8 cellular contexts compared by ENCODE assay signal in the genomic region with DNA sequence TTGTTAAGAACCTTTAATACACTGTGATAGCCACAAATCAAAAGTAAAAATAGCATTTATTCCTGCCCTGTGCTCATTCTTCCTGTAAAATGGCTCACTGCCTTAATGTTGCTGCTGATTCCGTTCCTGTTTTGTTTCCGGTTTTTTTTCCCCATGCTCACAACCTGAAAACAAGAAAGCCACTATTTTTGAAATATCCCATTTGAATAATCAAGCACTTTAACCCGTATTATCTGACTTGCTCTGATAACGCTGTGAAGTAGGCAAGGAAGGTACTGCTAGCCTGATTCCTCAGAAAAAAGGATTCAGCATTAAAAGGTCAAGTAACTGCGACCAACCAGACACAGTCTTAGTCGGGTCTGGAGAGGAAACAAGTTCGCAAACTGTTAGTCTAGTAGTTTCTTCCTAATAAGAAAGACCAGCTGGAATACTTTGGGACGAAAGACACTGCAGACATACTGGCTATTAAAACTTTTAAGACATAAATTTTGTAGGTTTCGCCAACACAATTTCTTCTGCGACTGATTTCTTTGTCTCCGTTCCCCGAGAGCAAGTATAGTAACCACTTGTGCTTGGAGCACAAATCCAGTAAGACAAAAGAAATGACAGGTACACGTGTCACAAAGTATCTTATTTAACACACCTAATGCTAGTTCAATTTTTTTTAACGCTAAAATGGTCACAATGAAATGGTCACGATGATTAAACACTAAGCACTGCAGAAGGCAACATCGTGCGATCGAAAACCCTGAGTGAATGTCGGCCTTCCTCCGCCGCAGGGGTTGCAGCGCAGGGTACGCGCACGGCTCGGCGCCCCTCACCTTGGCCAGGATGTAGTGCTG. TPM values are rescaled to one million over a fixed set of nuclear protein-coding genes. Genes with fewer than 3 reads are reported as not detected.
DNase-seq lines count a peak whose midpoint lies in the region; ATAC-seq, FAIRE-seq and TF ChIP-seq lines count a peak whose summit lies in the region.

No MANE protein-coding gene starts in this region.

- peak overlapping the region; percentile 75 for H3K56ac ChIP-seq in IMR-90 (ENCODE audit: extremely low read depth, insufficient read depth, low read length)
- peak overlapping the region; percentile 27 for H3K56ac ChIP-seq in H1 (replicated peaks; ENCODE audit: insufficient read length, low read depth, low read length)

- TF ChIP-seq RAD21 in IMR-90 (IDR thresholded peaks at IDR 0.05; ENCODE audit: low read length) (no peak), SK-N-SH (IDR thresholded peaks at IDR 0.05; ENCODE audit: low read length) (no peak), H1 (IDR thresholded peaks at IDR 0.05 in 1 of 2, conservative IDR thresholded peaks at IDR 0.05 in 1 of 2; ENCODE audit: low read depth in 2 of 2, low read length in 2 of 2) (no peak)

- WGBS in IMR-90 (ENCODE audit: extremely low coverage in 2 of 2, insufficient read length in 1 of 2), 2 experiments = 1% methylated on average over 14 of the region's 27 CpGs; no CpG with 5 or more reads in 1 of the 2 experiments
- 3% methylated on average over 23 of the region's 27 CpGs for WGBS in SK-N-SH (ENCODE audit: low lambda C conversion rate)
- 5% methylated on average over 27 of the region's 27 CpGs; no CpG with 5 or more reads in 1 of the 2 experiments for WGBS in H1 (ENCODE audit: extremely low coverage in 1 of 2, insufficient coverage in 1 of 2, insufficient read length in 1 of 2, insufficient replicate concordance in 2 of 2, low coverage in 1 of 2, low lambda C conversion rate in 2 of 2, missing lambda C conversion rate in 1 of 2), 2 experiments

- H3K9me3 Mint-ChIP-seq in Calu3 (ENCODE audit: low read depth, unreplicated experiment) = no peaks in the 10 kb centered on the region

- CTCF ChIA-PET in Calu3 (lab: Charles Lee) = interaction anchor here (0.5 kb wide), 1 partner anchor 958 kb away, joined by 3 read pairs; no protein-coding TSS in a partner anchor
- CTCF ChIA-PET in IMR-90 (lab: Yijun Ruan, JAX) = no interaction called here
- CTCF ChIA-PET in SK-N-SH (lab: Yijun Ruan, JAX) = no interaction called here
- CTCF ChIA-PET in H1 (lab: Charles Lee; ENCODE audit: partially characterized antibody) = no interaction called here

- H2AFZ ChIP-seq in IMR-90 (replicated peaks; ENCODE audit: low read length, poor library complexity) (peak overlapping the region; percentile 95), SK-N-SH (ENCODE audit: low read depth) (peak overlapping the region; percentile 83), H1 (ENCODE audit: low read length) (peak overlapping the region; percentile 81)

- peak; percentile 1 for ATAC-seq in GM21367 (IDR thresholded peaks at IDR 0.05; ENCODE audit: unreplicated experiment)
- peak; percentile 6; the same call in 1 of the 2 replicates for ATAC-seq in IMR-90 (ENCODE audit: low read depth)
- peak; percentile 5 for ATAC-seq in mucosa of descending colon

- DNase-seq in Calu3 (no peak), IMR-90 (peak; percentile 32), SK-N-SH (peak; percentile 16), H1 (ENCODE audit: low read depth in 1 of 2, low spot score in 2 of 2) (no peak), mucosa of descending colon (peak in 1 of 3 donors; percentile 29)
- DNase-seq in activated effector memory CD4-positive, alpha-beta T cell treated with anti-CD3 and anti-CD28 coated beads, Interleukin-2, amount 50 U/mL, for 16 hours = no peak
- no peak for DNase-seq in stimulated activated CD4-positive, alpha-beta T cell treated with anti-CD3 and anti-CD28 coated beads, Interleukin-1b, Interleukin-23, amount 100 ng/mL, for 48 hours

- H3K36me3 Mint-ChIP-seq in Calu3 (ENCODE audit: insufficient read depth, unreplicated experiment) = peaks cover 25% of the 10 kb centered on the region

- 0 out of 2 replicates have a peak overlapping the region, but pooled peaks have one; percentile 6 for H2BK12ac ChIP-seq in H1 (ENCODE audit: low read depth, low read length)

- H4K91ac ChIP-seq in IMR-90 (ENCODE audit: insufficient read depth, low read depth, low read length) = peak overlapping the region; percentile 67
- H4K91ac ChIP-seq in H1 (replicated peaks; ENCODE audit: insufficient read length, low read length) = peak overlapping the region; percentile 29

- H3K79me2 ChIP-seq in SK-N-SH (ENCODE audit: insufficient read depth) (peaks cover 39% of the 10 kb centered on the region), H1 (ENCODE audit: control insufficient read depth in 1 of 2, insufficient read depth in 2 of 2, low read length in 2 of 2) (peaks cover 0 to 12% of the 10 kb centered on the region in 2 experiments; a peak in 2 of 4 replicates)

- H3K4ac ChIP-seq in IMR-90 (ENCODE audit: low read depth, low read length) = peak overlapping the region; percentile 64
- H3K4ac ChIP-seq in H1 (replicated peaks; ENCODE audit: insufficient read length, low read depth, low read length) = no peak overlapping the region

- BruUV-seq in Calu3 (replicated peaks; lab: Mats Ljungman, UMichigan) (TSS peak; percentile 56), IMR-90 (replicated peaks; lab: Mats Ljungman, UMichigan) (no TSS peak)

- H3K4me3 Mint-ChIP-seq in Calu3 (ENCODE audit: low read depth, unreplicated experiment) = peak overlapping the region; percentile 97

- peak overlapping the region; percentile 83 for H3K14ac ChIP-seq in IMR-90 (replicated peaks; ENCODE audit: low read depth, low read length)
- no peak overlapping the region for H3K14ac ChIP-seq in H1 (ENCODE audit: insufficient read length)

- in situ Hi-C loops in IMR-90 (cut with MboI; ENCODE audit: low sequenced_read_pairs) = no loop called here

- peak overlapping the region; percentile 38; the same call in 1 of the 2 replicates for H3K18ac ChIP-seq in IMR-90 (ENCODE audit: low read depth, low read length)
- peak overlapping the region; percentile 44; the same call in 1 of the 2 replicates for H3K18ac ChIP-seq in H1 (ENCODE audit: extremely low read depth, low read length)

- H3K23ac ChIP-seq in IMR-90 (ENCODE audit: low read depth, low read length) = peak overlapping the region; percentile 86
- no peak overlapping the region for H3K23ac ChIP-seq in H1 (ENCODE audit: insufficient read length)

- no peaks in the 10 kb centered on the region for H3K9me2 ChIP-seq in SK-N-SH

- H4K5ac ChIP-seq in IMR-90 (ENCODE audit: low read depth, low read length) (peak overlapping the region; percentile 43), H1 (ENCODE audit: insufficient read length, low read depth, low read length) (peak overlapping the region; percentile 4)

- peak overlapping the region; percentile 92 for H3K27ac Mint-ChIP-seq in Calu3 (ENCODE audit: unreplicated experiment)

- H3K27ac ChIP-seq in IMR-90 (ENCODE audit: insufficient read depth, low read length) = peak overlapping the region; percentile 82
- H3K27ac ChIP-seq in SK-N-SH (ENCODE audit: low read depth in 2 of 2, low read length in 1 of 2) = peak overlapping the region; percentile 86 to 94
- peak overlapping the region; percentile 92 for H3K27ac ChIP-seq in H1 (ENCODE audit: low read depth, low read length)

- TF ChIP-seq POLR2A in IMR-90 (IDR thresholded peaks at IDR 0.05; ENCODE audit: low read depth, low read length) (no peak), H1 (IDR thresholded peaks at IDR 0.05; ENCODE audit: control extremely low read depth in 1 of 2, low read depth in 2 of 2, low read length in 2 of 2) (no peak)

- H3K36me3 ChIP-seq in IMR-90 (ENCODE audit: control insufficient read depth, insufficient read depth, low read length) = no peaks in the 10 kb centered on the region
- H3K36me3 ChIP-seq in SK-N-SH (replicated peaks in 1 of 2; ENCODE audit: control insufficient read depth in 1 of 2, insufficient read depth in 2 of 2, low read length in 1 of 2) = peaks cover 30 to 40% of the 10 kb centered on the region in 2 experiments
- peaks cover 0 to 13% (median 4%) of the 10 kb centered on the region in 4 experiments; a peak in 3 of 8 replicates for H3K36me3 ChIP-seq in H1 (ENCODE audit: control insufficient read depth in 2 of 4, insufficient read depth in 4 of 4, low read length in 3 of 4)
- H3K36me3 ChIP-seq in mucosa of descending colon (ENCODE audit: low read depth) = no peaks in the 10 kb centered on the region

- POLR2A ChIA-PET in IMR-90 (lab: Charles Lee; ENCODE audit: unreplicated experiment) (no interaction called here), SK-N-SH (lab: Yijun Ruan, JAX) (no interaction called here), H1 (lab: Charles Lee; ENCODE audit: partially characterized antibody) (interaction anchor here (1.5 kb wide), 2 partner anchors 17 to 30 kb away, joined by 3 to 4 read pairs; no protein-coding TSS in a partner anchor)

- peaks cover 30% of the 10 kb centered on the region for H3F3A ChIP-seq in SK-N-SH (replicated peaks; ENCODE audit: insufficient read depth)

- H2BK20ac ChIP-seq in IMR-90 (ENCODE audit: low read depth, low read length) = no peak overlapping the region
- no peak overlapping the region for H2BK20ac ChIP-seq in H1 (ENCODE audit: low read length)

- H2AK9ac ChIP-seq in IMR-90 (replicated peaks; ENCODE audit: low read depth, low read length, poor library complexity) = peak overlapping the region; percentile 81

- peaks cover 8% of the 10 kb centered on the region for H3K4me1 Mint-ChIP-seq in Calu3 (ENCODE audit: low read depth, unreplicated experiment)

- no peak for TF ChIP-seq EP300 in SK-N-SH (IDR thresholded peaks at IDR 0.05; ENCODE audit: borderline replicate concordance in 1 of 2, low read depth in 1 of 2, low read length in 1 of 2)
- TF ChIP-seq EP300 in H1 (IDR thresholded peaks at IDR 0.05; ENCODE audit: borderline replicate concordance in 1 of 2, low read depth in 2 of 2, low read length in 2 of 2) = no peak

- H3K4me2 ChIP-seq in IMR-90 (ENCODE audit: low read depth, low read length) (peak overlapping the region; percentile 99), SK-N-SH (peak overlapping the region; percentile 92), H1 (ENCODE audit: insufficient read depth in 1 of 2, low read depth in 2 of 2, low read length in 2 of 2) (peak overlapping the region; percentile 95)

- H3K9ac ChIP-seq in IMR-90 (ENCODE audit: low read depth, low read length) (peak overlapping the region; percentile 62), SK-N-SH (peak overlapping the region; percentile 81), H1 (replicated peaks in 1 of 4; ENCODE audit: extremely low read depth in 1 of 4, low read depth in 3 of 4, low read length in 3 of 4) (peak overlapping the region; percentile 78 to 94 (median 88))

- H4K20me1 ChIP-seq in IMR-90 (ENCODE audit: insufficient read depth, low read length) (no peaks in the 10 kb centered on the region), SK-N-SH (ENCODE audit: insufficient read depth) (no peaks in the 10 kb centered on the region), H1 (replicated peaks in 1 of 2; ENCODE audit: control insufficient read depth in 1 of 2, insufficient read depth in 2 of 2, low read length in 2 of 2) (no peaks in the 10 kb centered on the region)

- intact Hi-C loops in Calu3 (cut with micrococcal nuclease; ENCODE audit: unreplicated experiment) (no loop called here), IMR-90 (cut with micrococcal nuclease) (loop anchor here (1.0 to 5.0 kb wide), 2 partner anchors 189 to 239 kb away; no protein-coding TSS in a partner anchor), mucosa of descending colon (cut with DNase I, micrococcal nuclease) (no loop called here)

- peaks cover 7% of the 10 kb centered on the region; the same call in 1 of the 2 replicates for H3K23me2 ChIP-seq in H1 (ENCODE audit: low read depth, low read length)

- no peaks in the 10 kb centered on the region for H3K27me3 Mint-ChIP-seq in Calu3 (ENCODE audit: unreplicated experiment)

- H3K9me1 ChIP-seq in IMR-90 (ENCODE audit: insufficient read depth, low read length) = no peaks in the 10 kb centered on the region

- peak overlapping the region; percentile 79 to 87 for H4K8ac ChIP-seq in IMR-90 (ENCODE audit: low read depth in 2 of 2, low read length in 2 of 2)
- H4K8ac ChIP-seq in H1 (ENCODE audit: extremely low read depth, insufficient read depth, low read length) = peak overlapping the region; percentile 92; the same call in 1 of the 2 replicates

- H2BK15ac ChIP-seq in IMR-90 (ENCODE audit: low read depth, low read length) (0 out of 3 replicates have a peak overlapping the region, but pooled peaks have one; percentile 0), H1 (ENCODE audit: low read length) (no peak overlapping the region)

- no peak for FAIRE-seq in H1 (lab: Jason Lieb, UNC)

- H3K4me3 ChIP-seq in IMR-90 (ENCODE audit: insufficient read depth, low read depth, low read length) (peak overlapping the region; percentile 66), SK-N-SH (ENCODE audit: low read depth in 2 of 2, low read length in 1 of 2) (peak overlapping the region; percentile 72 to 92), H1 (ENCODE audit: extremely low read depth in 1 of 4, insufficient read depth in 2 of 4, low read depth in 3 of 4, low read length in 4 of 4) (peak overlapping the region; percentile 63 to 89 (median 83)), mucosa of descending colon (peak overlapping the region; percentile 35)

- H3K9me3 ChIP-seq in IMR-90 (ENCODE audit: control insufficient read depth, insufficient read depth, low read length) (no peaks in the 10 kb centered on the region), SK-N-SH (no peaks in the 10 kb centered on the region), H1 (ENCODE audit: insufficient read depth in 2 of 2, low read depth in 1 of 2, low read length in 1 of 2) (no peaks in the 10 kb centered on the region), mucosa of descending colon (no peaks in the 10 kb centered on the region)

- H2BK5ac ChIP-seq in IMR-90 (ENCODE audit: low read depth, low read length, poor library complexity, severe bottlenecking) = peak overlapping the region; percentile 62
- peak overlapping the region; percentile 77 for H2BK5ac ChIP-seq in H1 (ENCODE audit: low read depth, low read length)

- dilution Hi-C loops in IMR-90 (cut with HindIII; ENCODE audit: low sequenced_read_pairs, unreplicated experiment) = no loop called here

- TF ChIP-seq CTCF in Calu3 (IDR thresholded peaks at IDR 0.05; ENCODE audit: unreplicated experiment) = no peak
- TF ChIP-seq CTCF in IMR-90 (conservative IDR thresholded peaks at IDR 0.05; ENCODE audit: low read depth, low read length) = no peak
- no peak for TF ChIP-seq CTCF in SK-N-SH (IDR thresholded peaks at IDR 0.05)
- TF ChIP-seq CTCF in H1 (IDR thresholded peaks at IDR 0.05; ENCODE audit: control extremely low read depth in 1 of 3, insufficient read depth in 1 of 3, low read depth in 1 of 3, low read length in 3 of 3) = no peak
- TF ChIP-seq CTCF in mucosa of descending colon (IDR thresholded peaks at IDR 0.05) = no peak

- H3K27me3 ChIP-seq in IMR-90 (ENCODE audit: control insufficient read depth, insufficient read depth, low read length) (no peaks in the 10 kb centered on the region), SK-N-SH (ENCODE audit: insufficient read depth) (no peaks in the 10 kb centered on the region), H1 (replicated peaks in 1 of 4; ENCODE audit: control insufficient read depth in 3 of 4, extremely low read depth in 1 of 4, insufficient read depth in 3 of 4, low read length in 3 of 4) (no peaks in the 10 kb centered on the region)

- H2BK120ac ChIP-seq in IMR-90 (ENCODE audit: low read depth, low read length) (0 out of 2 replicates have a peak overlapping the region, but pooled peaks have one; percentile 5), H1 (replicated peaks; ENCODE audit: low read depth, low read length) (no peak overlapping the region)

- H2AK5ac ChIP-seq in IMR-90 (ENCODE audit: low read depth, low read length) (peak overlapping the region; percentile 31; the same call in 1 of the 2 replicates), H1 (ENCODE audit: low read depth, low read length) (no peak overlapping the region)

- no peaks in the 10 kb centered on the region; the same call in 1 of the 2 replicates for H3K4me1 ChIP-seq in IMR-90 (ENCODE audit: control insufficient read depth, insufficient read depth, low read length)
- peaks cover 0 to 4% of the 10 kb centered on the region in 2 experiments; a peak in 2 of 4 replicates for H3K4me1 ChIP-seq in SK-N-SH (ENCODE audit: control insufficient read depth in 1 of 2, insufficient read depth in 2 of 2, low read depth in 1 of 2, low read length in 1 of 2)
- H3K4me1 ChIP-seq in H1 (replicated peaks in 1 of 4; ENCODE audit: control insufficient read depth in 3 of 4, insufficient read depth in 4 of 4, low read length in 3 of 4) = peaks cover 0 to 4% (median 1%) of the 10 kb centered on the region in 4 experiments; a peak in 2 of 7 replicates
- H3K4me1 ChIP-seq in mucosa of descending colon (ENCODE audit: low read depth) = peaks cover 8% of the 10 kb centered on the region

- H3K79me1 ChIP-seq in IMR-90 (ENCODE audit: low read depth in 1 of 2, low read length in 2 of 2) (peaks cover 15 to 26% of the 10 kb centered on the region in 2 experiments), H1 (ENCODE audit: low read depth, low read length) (no peaks in the 10 kb centered on the region)

RNA-seq across cellular contexts. Expression of a gene that starts 0.8 kb away (rescaled TPM):
- total RNA-seq in Calu3 (2022) = 7.8 and 8.8 TPM in 2 replicates
- total RNA-seq in IMR-90 (2012; rRNA removed) = 20.6 and 22.0 TPM in 2 replicates
- 6.0 and 8.0 TPM in 2 replicates for polyA plus RNA-seq in IMR-90 (2012; rRNA removed)
- polyA plus RNA-seq in IMR-90 (2012; cell fraction: cytosol; rRNA removed) = 4.1 and 7.9 TPM in 2 replicates
- polyA plus RNA-seq in IMR-90 (2012; cell fraction: nucleus; rRNA removed; ENCODE audit: low replicate concordance) = 6.7 and 15.3 TPM in 2 replicates
- polyA plus RNA-seq in SK-N-SH (2012; rRNA removed) = 7.7 and 13.3 TPM in 2 replicates
- 7.8 and 10.9 TPM in 2 replicates for polyA plus RNA-seq in SK-N-SH (2012; cell fraction: cytosol; rRNA removed)
- polyA plus RNA-seq in SK-N-SH (2012; cell fraction: nucleus; rRNA removed) = 9.0 and 10.7 TPM in 2 replicates
- total RNA-seq in H1 (2021; fragmentation: NEBNext Ultra II Directional; extraction: Animal tissue kit (Norgen Biotek cat#: 25700)) = 21.3 and 23.0 TPM in 2 replicates
- polyA plus RNA-seq in H1 (2011; rRNA removed) = 19.7 and 23.7 TPM in 2 replicates
- polyA plus RNA-seq in H1 (2011; cell fraction: cytosol; rRNA removed) = 19.8 TPM
- 14.7 TPM for polyA plus RNA-seq in H1 (2011; cell fraction: nucleus; rRNA removed)
- 13.0 to 17.9 TPM (median 14.6 TPM) in 4 replicates for polyA plus RNA-seq in H1 (2012, experiment 1 of 2)
- 13.6 TPM for polyA plus RNA-seq in H1 (2012, experiment 2 of 2)
- 15.0 TPM for polyA plus RNA-seq in H1 (2013, experiment 1 of 2)
- polyA plus RNA-seq in H1 (2013, experiment 2 of 2) = 16.8 TPM
- 39.0 and 44.0 TPM in 2 replicates for polyA minus RNA-seq in H1 (2011; rRNA and poly(A)+ RNA removed)
- polyA minus RNA-seq in H1 (2011; cell fraction: cytosol; rRNA and poly(A)+ RNA removed) = 18.0 TPM
- 24.5 TPM for polyA minus RNA-seq in H1 (2011; cell fraction: nucleus; rRNA and poly(A)+ RNA removed)
- 10 to 100 TPM; 12.2 to 17.8 (median 14.2) TPM for total RNA-seq in mucosa of descending colon

Comparison
In these comparisons a context has a peak if more than half of its experiments do, and no peak if none do; other contexts are left out.
1. DNase-seq: peak in IMR-90 (single experiment) and SK-N-SH (single experiment); none in Calu3 (single experiment), H1 (0 of 2), activated effector memory CD4-positive, alpha-beta T cell treated with anti-CD3 and anti-CD28 coated beads, Interleukin-2, amount 50 U/mL, for 16 hours (single experiment) and stimulated activated CD4-positive, alpha-beta T cell treated with anti-CD3 and anti-CD28 coated beads, Interleukin-1b, Interleukin-23, amount 100 ng/mL, for 48 hours (single experiment).
2. Peak in every context shown above with its lines, with median percentiles within 50 percentile points of each other: ATAC-seq, H2AFZ ChIP-seq, H3K27ac ChIP-seq, H3K4me2 ChIP-seq, H3K4me3 ChIP-seq and H3K9ac ChIP-seq.